In genomic region chr4:53016099-53016498, GRCh38 we compare ENCODE assay signal across 20 cellular contexts.
"Had no signal": no experiment of that assay in that cellular context is flagged by ENCODE, and none has a peak within 500 bp of the region (broad histone marks: within the 10 kb centered on the region; RNA-seq: fewer than 3 reads in every experiment).

No MANE protein-coding gene starts in this region.

- H3K27ac ChIP-seq: epithelial cell of prostate, psoas muscle, right atrium auricular region, transverse colon had no signal

- H3K27me3 Mint-ChIP-seq: activated CD4-positive, alpha-beta memory T cell treated with anti-CD3 and anti-CD28 coated beads for 36 hours; activated naive CD4-positive, alpha-beta T cell treated with anti-CD3 and anti-CD28 coated beads, Interleukin-2, amount 10 ng/mL, durations not matched to agents 7 days and 5 days; activated naive CD8-positive, alpha-beta T cell treated with anti-CD3 and anti-CD28 coated beads, Interleukin-2, amount 50 U/mL, for 24 hours; brain; naive thymus-derived CD8-positive, alpha-beta T cell; stimulated activated naive CD8-positive, alpha-beta T cell treated with anti-CD3 and anti-CD28 coated beads, Interleukin-15, Interleukin-2, amounts not matched to agents 100 ng/mL and 50 ng/mL, for 24 hours had no signal

- FAIRE-seq: kidney had no signal

- H3K36me3 ChIP-seq: right atrium auricular region, transverse colon, uterus had no signal

- H3K27ac Mint-ChIP-seq: activated CD4-positive, alpha-beta memory T cell treated with anti-CD3 and anti-CD28 coated beads for 36 hours; activated naive CD4-positive, alpha-beta T cell treated with anti-CD3 and anti-CD28 coated beads, Interleukin-2, amount 10 ng/mL, durations not matched to agents 7 days and 5 days; activated naive CD8-positive, alpha-beta T cell treated with anti-CD3 and anti-CD28 coated beads, Interleukin-2, amount 50 U/mL, for 24 hours; activated T-cell treated with anti-CD3 and anti-CD28 coated beads, Interleukin-2, amount 50 U/mL, for 72 hours; stimulated activated naive CD8-positive, alpha-beta T cell treated with anti-CD3 and anti-CD28 coated beads, Interleukin-15, Interleukin-2, amounts not matched to agents 100 ng/mL and 50 ng/mL, for 24 hours; T-helper 1 cell treated with Interleukin-12 subunit alpha and Interleukin-12 subunit beta and Interleukin-4 antibody, amounts not matched to agents 30 μg/mL and 1 μg/mL, for 36 hours; WTC11 had no signal

- ATAC-seq: activated naive CD8-positive, alpha-beta T cell treated with anti-CD3 and anti-CD28 coated beads, Interleukin-2, amount 50 U/mL, for 24 hours; activated T-cell treated with anti-CD3 and anti-CD28 coated beads, Interleukin-2, amount 50 U/mL, for 72 hours; naive thymus-derived CD8-positive, alpha-beta T cell; WTC11 had no signal

- H3K27me3 ChIP-seq: right atrium auricular region, transverse colon, uterus had no signal

- DNase-seq: activated CD4-positive, alpha-beta T cell treated with anti-CD3 and anti-CD28 coated beads for 4 hours; activated effector memory CD4-positive, alpha-beta T cell treated with Interleukin-2 at 50 U/mL for 16 hours; kidney; naive thymus-derived CD8-positive, alpha-beta T cell; psoas muscle; stimulated activated CD4-positive, alpha-beta T cell treated with anti-CD3 and anti-CD28 coated beads, Interleukin-1b, Interleukin-23, amount 100 ng/mL, for 48 hours; T1000 had no signal

- H3K9me3 ChIP-seq: psoas muscle, right atrium auricular region, transverse colon, uterus had no signal

- H3K4me3 Mint-ChIP-seq: activated CD4-positive, alpha-beta memory T cell treated with anti-CD3 and anti-CD28 coated beads for 36 hours; activated naive CD4-positive, alpha-beta T cell treated with anti-CD3 and anti-CD28 coated beads, Interleukin-2, amount 10 ng/mL, durations not matched to agents 7 days and 5 days; activated naive CD8-positive, alpha-beta T cell treated with anti-CD3 and anti-CD28 coated beads, Interleukin-2, amount 50 U/mL, for 24 hours; activated T-cell treated with anti-CD3 and anti-CD28 coated beads, Interleukin-2, amount 50 U/mL, for 72 hours; brain; naive thymus-derived CD8-positive, alpha-beta T cell; stimulated activated naive CD8-positive, alpha-beta T cell treated with anti-CD3 and anti-CD28 coated beads, Interleukin-15, Interleukin-2, amounts not matched to agents 100 ng/mL and 50 ng/mL, for 24 hours; T-helper 1 cell treated with Interleukin-12 subunit alpha and Interleukin-12 subunit beta and Interleukin-4 antibody, amounts not matched to agents 30 μg/mL and 1 μg/mL, for 36 hours; WTC11 had no signal

- H3K4me3 ChIP-seq: lung, psoas muscle, right atrium auricular region, transverse colon, uterus had no signal

- H3K9me3 Mint-ChIP-seq: activated CD4-positive, alpha-beta memory T cell treated with anti-CD3 and anti-CD28 coated beads for 36 hours; activated naive CD4-positive, alpha-beta T cell treated with anti-CD3 and anti-CD28 coated beads, Interleukin-2, amount 10 ng/mL, durations not matched to agents 7 days and 5 days; activated naive CD8-positive, alpha-beta T cell treated with anti-CD3 and anti-CD28 coated beads, Interleukin-2, amount 50 U/mL, for 24 hours; activated T-cell treated with anti-CD3 and anti-CD28 coated beads, Interleukin-2, amount 50 U/mL, for 72 hours; brain; naive thymus-derived CD8-positive, alpha-beta T cell; stimulated activated naive CD8-positive, alpha-beta T cell treated with anti-CD3 and anti-CD28 coated beads, Interleukin-15, Interleukin-2, amounts not matched to agents 100 ng/mL and 50 ng/mL, for 24 hours; T-helper 1 cell treated with Interleukin-12 subunit alpha and Interleukin-12 subunit beta and Interleukin-4 antibody, amounts not matched to agents 30 μg/mL and 1 μg/mL, for 36 hours; WTC11 had no signal

- H3K36me3 Mint-ChIP-seq: brain, WTC11 had no signal
